ENCODE assay signal across 9 cellular contexts in genomic region chr2:120014231-120014990, GRCh38. TPM values are rescaled to one million over a fixed set of nuclear protein-coding genes. Genes with fewer than 3 reads are reported as not detected.
DNase-seq lines count a peak whose midpoint lies in the region; ATAC-seq, FAIRE-seq and TF ChIP-seq lines count a peak whose summit lies in the region.
"Had no signal": no experiment of that assay in that cellular context is flagged by ENCODE, and none has a peak within 500 bp of the region (broad histone marks: within the 10 kb centered on the region; RNA-seq: fewer than 3 reads in every experiment).

No MANE protein-coding gene starts in this region.

- BruUV-seq in PC-9 (replicated peaks; lab: Mats Ljungman, UMichigan): no TSS peak

- TF ChIP-seq POLR2A in GM12891 (IDR thresholded peaks at IDR 0.05; ENCODE audit: low read depth, low read length): no peak

- 27 to 59% (median 31%) methylated on average over 8 of the region's 8 CpGs for WGBS in psoas muscle, 3 donors

- no peaks in the 10 kb centered on the region for H3K27me3 ChIP-seq in PC-9 (ENCODE audit: insufficient read depth, low read depth)
- no peaks in the 10 kb centered on the region for H3K27me3 ChIP-seq in psoas muscle (ENCODE audit: insufficient read depth in 3 of 3, low read length in 2 of 3)

- H2AFZ ChIP-seq in PC-9: no peak overlapping the region

- H3K4me1 ChIP-seq in PC-9 (replicated peaks; ENCODE audit: insufficient read depth): peaks cover 24% of the 10 kb centered on the region
- peaks cover 4% of the 10 kb centered on the region for H3K4me1 ChIP-seq in psoas muscle

- FAIRE-seq in GM12891 (lab: Jason Lieb, UNC): no peak

- no peaks in the 10 kb centered on the region for H3K36me3 ChIP-seq in PC-9 (ENCODE audit: low read depth)
- peaks cover 0 to 6% of the 10 kb centered on the region in 2 donors for H3K36me3 ChIP-seq in psoas muscle (ENCODE audit: insufficient read depth in 1 of 2, low read depth in 1 of 2)

- peak in 3 of 4 donors; percentile 21 to 43 (median 42) for ATAC-seq in psoas muscle
- ATAC-seq in HG03354 (IDR thresholded peaks at IDR 0.05; ENCODE audit: poor library complexity, severe bottlenecking, unreplicated experiment): no peak
- ATAC-seq in esophagus mucosa: no peak

- peaks cover 14% of the 10 kb centered on the region for H3K79me2 ChIP-seq in PC-9 (ENCODE audit: low read depth)

- H3K27ac ChIP-seq in PC-9 (peak overlapping the region; percentile 88; the same call in 1 of the 2 replicates), psoas muscle (peak overlapping the region; percentile 94)
- H3K27ac ChIP-seq: 22Rv1 had no signal

- DNase-seq in DMS53 (lab: John Stamatoyannopoulos, UW): peak; percentile 34
- DNase-seq in DMS53 treated with DMSO at 0.1 percent for 48 hours (lab: John Stamatoyannopoulos, UW; ENCODE audit: unreplicated experiment): no peak
- DNase-seq in PC-9: no peak
- DNase-seq in fibroblast of villous mesenchyme (ENCODE audit: low read depth): no peak
- DNase-seq in psoas muscle: no peak
- DNase-seq in GM12891 (ENCODE audit: insufficient read length, low spot score): no peak

- CTCF ChIA-PET in PC-9 (lab: Charles Lee): no interaction called here

- TF ChIP-seq CTCF in PC-9 (conservative IDR thresholded peaks at IDR 0.05) (no peak), fibroblast of villous mesenchyme (IDR thresholded peaks at IDR 0.05; ENCODE audit: insufficient read depth, low read depth, low read length) (no peak), psoas muscle (IDR thresholded peaks at IDR 0.05) (no peak)

- intact Hi-C loops in PC-9 (cut with micrococcal nuclease; ENCODE audit: unreplicated experiment) (loop anchor here (5.0 to 10.0 kb wide), 3 partner anchors 163 to 312 kb away; no protein-coding TSS in a partner anchor), psoas muscle (cut with DNase I) (loop anchor here in 1 of 2 donors (5.0 kb wide), 1 partner anchor 252 kb away; no protein-coding TSS in a partner anchor)

- H3K4me2 ChIP-seq in PC-9: peak overlapping the region; percentile 91

- no peaks in the 10 kb centered on the region for H3K9me2 ChIP-seq in PC-9 (ENCODE audit: insufficient read depth)

- H4K20me1 ChIP-seq in PC-9 (ENCODE audit: insufficient read depth): no peaks in the 10 kb centered on the region; the same call in 1 of the 2 replicates

- 0 out of 2 replicates have a peak, but pooled peaks cover 17% of the 10 kb centered on the region for H3F3A ChIP-seq in PC-9 (ENCODE audit: insufficient read depth, low read depth)

- H3K4me3 ChIP-seq in PC-9: peak overlapping the region; percentile 82
- H3K4me3 ChIP-seq in fibroblast of villous mesenchyme (ENCODE audit: low read depth, low read length): peak overlapping the region; percentile 85
- peak overlapping the region; percentile 95 for H3K4me3 ChIP-seq in psoas muscle

- POLR2A ChIA-PET in PC-9 (lab: Charles Lee; ENCODE audit: unreplicated experiment): no interaction called here

- H3K9me3 ChIP-seq in PC-9 (ENCODE audit: insufficient read depth, low read depth) (no peaks in the 10 kb centered on the region), psoas muscle (no peaks in the 10 kb centered on the region)

TF ChIP-seq in GM12891, 5 proteins besides CTCF, POLR2A, EP300 and RAD21:
- TF ChIP-seq POU2F2 (IDR thresholded peaks at IDR 0.05; ENCODE audit: low read depth, low read length) (no peak), PAX5 (IDR thresholded peaks at IDR 0.05; ENCODE audit: insufficient read depth, low read length, severe bottlenecking) (no peak), SPI1 (IDR thresholded peaks at IDR 0.05; ENCODE audit: low read depth, low read length) (no peak), POLR2AphosphoS5 (IDR thresholded peaks at IDR 0.05; ENCODE audit: low read depth, low read length) (no peak), TAF1 (IDR thresholded peaks at IDR 0.05; ENCODE audit: low read depth, low read length) (no peak)

RNA-seq across cellular contexts. Expression of gene EPB41L5, which starts 1.5 kb away (rescaled TPM):
- total RNA-seq in PC-9 (2021) (18.4 and 21.6 TPM in 2 replicates), fibroblast of villous mesenchyme (9.7 and 25.0 TPM in 2 replicates), psoas muscle (10 to 100 TPM; 12.5 to 16.0 (median 14.8) TPM), esophagus mucosa (16.8 TPM)
- polyA plus RNA-seq in psoas muscle: 10 to 100 TPM in 1 of 3 donors, 1 to 10 TPM in 2; 4.2 to 10.5 (median 4.3) TPM
- 1.8 TPM for polyA plus RNA-seq in GM12891 (2012; ENCODE audit: low read depth, missing spikeins)

Comparison
In these comparisons a context has a peak if more than half of its experiments do, and no peak if none do; other contexts are left out.
1. ATAC-seq: peak in psoas muscle (3 of 4); none in HG03354 (single experiment) and esophagus mucosa (single experiment).
2. Peak in every context shown above with its lines, with median percentiles within 50 percentile points of each other: H3K4me3 ChIP-seq.